11 cellular contexts compared by ENCODE assay signal in genomic region chr17:31320231-31320630, GRCh38. TPM values are rescaled to one million over a fixed set of nuclear protein-coding genes. Genes with fewer than 3 reads are reported as not detected.
DNase-seq lines count a peak whose midpoint lies in the region; ATAC-seq, FAIRE-seq and TF ChIP-seq lines count a peak whose summit lies in the region.
"Had no signal": no experiment of that assay in that cellular context is flagged by ENCODE, and none has a peak within 500 bp of the region (broad histone marks: within the 10 kb centered on the region; RNA-seq: fewer than 3 reads in every experiment).

No MANE protein-coding gene starts in this region.

- H3K36me3 ChIP-seq in CD4-positive, alpha-beta memory T cell (ENCODE audit: insufficient read depth, low read length), result no peaks in the 10 kb centered on the region
- H3K36me3 ChIP-seq in Loucy (ENCODE audit: insufficient read depth, low read length) (no peaks in the 10 kb centered on the region), astrocyte (ENCODE audit: insufficient read depth, low read length) (no peaks in the 10 kb centered on the region)
- H3K36me3 ChIP-seq: prostate gland had no signal

- peak overlapping the region; percentile 73 for H3K27ac ChIP-seq in CD4-positive, alpha-beta memory T cell (ENCODE audit: low read depth, low read length)
- H3K27ac ChIP-seq in astrocyte (ENCODE audit: low read depth, low read length), result no peak overlapping the region
- H3K27ac ChIP-seq: prostate gland had no signal

- H3F3A ChIP-seq in Loucy (ENCODE audit: low read depth), result peaks cover 5% of the 10 kb centered on the region; the same call in 1 of the 2 replicates

- peak overlapping the region; percentile 60 to 98 (median 92) for H3K27ac Mint-ChIP-seq in CD4-positive, alpha-beta memory T cell
- H3K27ac Mint-ChIP-seq in astrocyte (ENCODE audit: unreplicated experiment), result no peak overlapping the region
- H3K27ac Mint-ChIP-seq in natural killer cell treated with Interleukin-12 subunit alpha and Interleukin-12 subunit beta and Interleukin-15 and Interleukin-18, amount 100 ng/mL, for 72 hours, result peak overlapping the region; percentile 93 to 94

- H3K4me3 ChIP-seq in CD4-positive, alpha-beta memory T cell (ENCODE audit: low read length in 2 of 2), result peak overlapping the region; percentile 87 to 92
- H3K4me3 ChIP-seq in Loucy (ENCODE audit: low read length, poor library complexity, severe bottlenecking) (peak overlapping the region; percentile 73), astrocyte (ENCODE audit: insufficient read depth, low read depth, low read length) (no peak overlapping the region)
- H3K4me3 ChIP-seq: prostate gland had no signal

- no peak for TF ChIP-seq CTCF in Loucy (conservative IDR thresholded peaks at IDR 0.05; ENCODE audit: low read length)
- no peak for TF ChIP-seq CTCF in astrocyte (IDR thresholded peaks at IDR 0.05; ENCODE audit: insufficient read depth, low read depth, low read length)

- H3K9ac ChIP-seq in Loucy (ENCODE audit: low read depth, low read length, poor library complexity, severe bottlenecking), result peak overlapping the region; percentile 74
- no peak overlapping the region for H3K9ac ChIP-seq in astrocyte (ENCODE audit: low read length)

- H3K27me3 ChIP-seq in CD4-positive, alpha-beta memory T cell (ENCODE audit: insufficient read depth, low read length), result no peaks in the 10 kb centered on the region
- H3K27me3 ChIP-seq in Loucy (ENCODE audit: insufficient read depth, low read length, poor library complexity, severe bottlenecking), result no peaks in the 10 kb centered on the region
- H3K27me3 ChIP-seq in astrocyte (ENCODE audit: insufficient read depth, low read length), result no peaks in the 10 kb centered on the region

- DNase-seq in CD4-positive, alpha-beta memory T cell, result peak in 1 of 5 donors; percentile 11
- DNase-seq in astrocyte (ENCODE audit: low read depth) (no peak), NCI-H1417 (lab: John Stamatoyannopoulos, UW) (no peak), NCI-H128 (lab: John Stamatoyannopoulos, UW; ENCODE audit: unreplicated experiment) (no peak), HuH-7 (ENCODE audit: low spot score) (no peak)
- DNase-seq in natural killer cell treated with Interleukin-12 subunit alpha and Interleukin-12 subunit beta and Interleukin-15 and Interleukin-18, amount 100 ng/mL, for 72 hours (ENCODE audit: low spot score), result no peak
- DNase-seq: activated gamma-delta T cell had no signal

- peaks cover 37% of the 10 kb centered on the region for H3K4me1 ChIP-seq in CD4-positive, alpha-beta memory T cell (ENCODE audit: insufficient read depth, low read length)
- H3K4me1 ChIP-seq in Loucy (ENCODE audit: insufficient read depth, low read length, poor library complexity, severe bottlenecking), result peaks cover 54% of the 10 kb centered on the region
- H3K4me1 ChIP-seq in astrocyte (ENCODE audit: insufficient read depth, low read length), result peaks cover 16% of the 10 kb centered on the region
- H3K4me1 ChIP-seq: prostate gland had no signal

- peak overlapping the region; percentile 80 to 95 (median 90) for H3K4me3 Mint-ChIP-seq in CD4-positive, alpha-beta memory T cell
- no peak overlapping the region for H3K4me3 Mint-ChIP-seq in astrocyte (ENCODE audit: unreplicated experiment)
- H3K4me3 Mint-ChIP-seq in natural killer cell treated with Interleukin-12 subunit alpha and Interleukin-12 subunit beta and Interleukin-15 and Interleukin-18, amount 100 ng/mL, for 72 hours, result peak overlapping the region; percentile 91

- H4K20me1 ChIP-seq in Loucy (ENCODE audit: insufficient read depth, low read length, poor library complexity, severe bottlenecking) (no peaks in the 10 kb centered on the region), astrocyte (ENCODE audit: insufficient read depth, low read length) (peaks cover 3% of the 10 kb centered on the region)

- H3K9me3 ChIP-seq in CD4-positive, alpha-beta memory T cell (ENCODE audit: control insufficient read depth in 1 of 2, low read length in 2 of 2), result no peaks in the 10 kb centered on the region
- H3K9me3 ChIP-seq in Loucy (ENCODE audit: insufficient read depth, low read depth, low read length) (no peaks in the 10 kb centered on the region), astrocyte (ENCODE audit: insufficient read depth, low read depth, low read length) (no peaks in the 10 kb centered on the region)
- H3K9me3 ChIP-seq: prostate gland had no signal

- no peaks in the 10 kb centered on the region for H3K27me3 Mint-ChIP-seq in CD4-positive, alpha-beta memory T cell
- no peaks in the 10 kb centered on the region for H3K27me3 Mint-ChIP-seq in astrocyte (ENCODE audit: low read depth, unreplicated experiment)
- H3K27me3 Mint-ChIP-seq in natural killer cell treated with Interleukin-12 subunit alpha and Interleukin-12 subunit beta and Interleukin-15 and Interleukin-18, amount 100 ng/mL, for 72 hours, result no peaks in the 10 kb centered on the region

- peak overlapping the region; percentile 83 for H3K4me2 ChIP-seq in Loucy (ENCODE audit: low read depth, low read length, poor library complexity, severe bottlenecking)
- peak overlapping the region; percentile 75 for H3K4me2 ChIP-seq in astrocyte (ENCODE audit: low read length)

- POLR2A ChIA-PET in CD4-positive, alpha-beta memory T cell (lab: Charles Lee; ENCODE audit: partially characterized antibody), result interaction anchor here (1.1 to 8.2 kb wide), 6 partner anchors 11 to 188 kb away, joined by 3 to 197 read pairs (median 7); partner anchors contain the start of gene EVI2B

- CTCF ChIA-PET in CD4-positive, alpha-beta memory T cell (lab: Charles Lee; ENCODE audit: partially characterized antibody), result interaction anchor here (1.1 to 2.2 kb wide), 6 partner anchors 9 to 186 kb away, joined by 3 to 9 read pairs (median 4); no protein-coding TSS in a partner anchor

- H3K79me2 ChIP-seq in Loucy (ENCODE audit: insufficient read depth, low read length) (peaks cover 55% of the 10 kb centered on the region), astrocyte (ENCODE audit: insufficient read depth, low read length) (peaks cover 3% of the 10 kb centered on the region)

- H3K9me2 ChIP-seq in Loucy (replicated peaks; ENCODE audit: low read depth, low read length), result no peaks in the 10 kb centered on the region

- peaks cover 26 to 54% (median 35%) of the 10 kb centered on the region in 4 donors for H3K4me1 Mint-ChIP-seq in CD4-positive, alpha-beta memory T cell
- H3K4me1 Mint-ChIP-seq in astrocyte (ENCODE audit: low read depth, unreplicated experiment), result peaks cover 27% of the 10 kb centered on the region
- H3K4me1 Mint-ChIP-seq in natural killer cell treated with Interleukin-12 subunit alpha and Interleukin-12 subunit beta and Interleukin-15 and Interleukin-18, amount 100 ng/mL, for 72 hours (ENCODE audit: low read depth in 2 of 2), result peaks cover 33 to 51% of the 10 kb centered on the region in 2 donors

- intact Hi-C loops in CD4-positive, alpha-beta memory T cell (cut with micrococcal nuclease), result loop anchor here (2.0 to 5.0 kb wide), 4 partner anchors 13 to 103 kb away; no protein-coding TSS in a partner anchor

- H2AFZ ChIP-seq in Loucy (ENCODE audit: low read length) (no peak overlapping the region), astrocyte (ENCODE audit: low read depth, low read length) (no peak overlapping the region)

- H3K36me3 Mint-ChIP-seq in CD4-positive, alpha-beta memory T cell, result peaks cover 12 to 31% of the 10 kb centered on the region in 2 donors
- H3K36me3 Mint-ChIP-seq in astrocyte (ENCODE audit: low read depth, unreplicated experiment), result peaks cover 5% of the 10 kb centered on the region
- H3K36me3 Mint-ChIP-seq in natural killer cell treated with Interleukin-12 subunit alpha and Interleukin-12 subunit beta and Interleukin-15 and Interleukin-18, amount 100 ng/mL, for 72 hours, result peaks cover 11% of the 10 kb centered on the region

- FAIRE-seq in astrocyte (lab: Jason Lieb, UNC), result no peak

- no peak for ATAC-seq in natural killer cell treated with Interleukin-12 subunit alpha and Interleukin-12 subunit beta and Interleukin-15 and Interleukin-18, amount 100 ng/mL, for 72 hours
- ATAC-seq in GM21529 (IDR thresholded peaks at IDR 0.05; ENCODE audit: unreplicated experiment), result no peak

- H3K9me3 Mint-ChIP-seq in CD4-positive, alpha-beta memory T cell, result no peaks in the 10 kb centered on the region
- H3K9me3 Mint-ChIP-seq in astrocyte (ENCODE audit: unreplicated experiment), result no peaks in the 10 kb centered on the region
- no peaks in the 10 kb centered on the region for H3K9me3 Mint-ChIP-seq in natural killer cell treated with Interleukin-12 subunit alpha and Interleukin-12 subunit beta and Interleukin-15 and Interleukin-18, amount 100 ng/mL, for 72 hours

RNA-seq across cellular contexts. Expression of gene EVI2A, which starts 1.2 kb away (rescaled TPM):
- total RNA-seq in CD4-positive, alpha-beta memory T cell, result 100 to 1,000 TPM; 133 to 139 TPM
- 10 to 100 TPM; 70.1 to 76.9 TPM for polyA plus RNA-seq in CD4-positive, alpha-beta memory T cell
- 1.1 TPM in 2 replicates for total RNA-seq in astrocyte
- 10 to 100 TPM in 1 of 2 donors, 1 to 10 TPM in 1; 6.2 to 13.8 TPM for total RNA-seq in natural killer cell treated with Interleukin-12 subunit alpha and Interleukin-12 subunit beta and Interleukin-15 and Interleukin-18, amount 100 ng/mL, for 72 hours
- total RNA-seq: NCI-H460 had no signal

RNA-seq across cellular contexts. Expression of gene EVI2B, which starts 6.4 kb away (rescaled TPM):
- total RNA-seq in CD4-positive, alpha-beta memory T cell, result 100 to 1,000 TPM; 174 to 176 TPM
- 100 to 1,000 TPM in 1 of 2 donors, 10 to 100 TPM in 1; 99.2 to 103 TPM for polyA plus RNA-seq in CD4-positive, alpha-beta memory T cell
- total RNA-seq in astrocyte, result 0.11 TPM in 1 of 2 replicates, not detected in the other
- total RNA-seq in natural killer cell treated with Interleukin-12 subunit alpha and Interleukin-12 subunit beta and Interleukin-15 and Interleukin-18, amount 100 ng/mL, for 72 hours, result 10 to 100 TPM; 16.3 to 28.0 TPM

RNA-seq across cellular contexts. Expression of gene OMG, which starts 23.2 kb away (rescaled TPM):
- total RNA-seq in CD4-positive, alpha-beta memory T cell, result under 1 TPM; 0.69 to 0.84 TPM
- under 1 TPM in 1 of 2 donors, not detected in 1; 0.61 TPM for polyA plus RNA-seq in CD4-positive, alpha-beta memory T cell
- total RNA-seq in astrocyte, result not detected in 2 replicates
- 1 to 10 TPM in 1 of 2 donors, under 1 TPM in 1; 0.48 to 1.4 TPM for total RNA-seq in natural killer cell treated with Interleukin-12 subunit alpha and Interleukin-12 subunit beta and Interleukin-15 and Interleukin-18, amount 100 ng/mL, for 72 hours
- total RNA-seq: NCI-H460, prostate gland had no signal

Comparison
In these comparisons a context has a peak if more than half of its experiments do, and no peak if none do; other contexts are left out.
1. RNA of gene EVI2A, which starts 1.2 kb away (total RNA-seq): 133 to 139 TPM in CD4-positive, alpha-beta memory T cell; 6.2 to 13.8 TPM in natural killer cell treated with Interleukin-12 subunit alpha and Interleukin-12 subunit beta and Interleukin-15 and Interleukin-18, amount 100 ng/mL, for 72 hours and 1.1 TPM in astrocyte; every median in the first group is over 4 times any median in the second.
2. RNA of gene EVI2B, which starts 6.4 kb away (total RNA-seq): 174 to 176 TPM in CD4-positive, alpha-beta memory T cell and 16.3 to 28.0 TPM in natural killer cell treated with Interleukin-12 subunit alpha and Interleukin-12 subunit beta and Interleukin-15 and Interleukin-18, amount 100 ng/mL, for 72 hours; 0.11 TPM in astrocyte; every median in the first group is over 10 times any median in the second.